18 cellular contexts compared by ENCODE assay signal in genomic region chr13:80753951-80754350, GRCh38.
DNase-seq lines count a peak whose midpoint lies in the region; ATAC-seq and TF ChIP-seq lines count a peak whose summit lies in the region.
"Had no signal": no experiment of that assay in that cellular context is flagged by ENCODE, and none has a peak within 500 bp of the region (broad histone marks: within the 10 kb centered on the region; RNA-seq: fewer than 3 reads in every experiment).

No MANE protein-coding gene starts in this region.

- intact Hi-C loops in head of caudate nucleus (cut with DNase I): no loop called here

- no peak overlapping the region for H3K27ac ChIP-seq in SJCRH30
- no peak overlapping the region for H3K27ac ChIP-seq in neural progenitor cell

- H3K9ac ChIP-seq in neural progenitor cell: no peak overlapping the region

- H3K27ac Mint-ChIP-seq in neural progenitor cell: peak overlapping the region; percentile 13
- H3K27ac Mint-ChIP-seq in activated T-helper 17 cell treated with anti-CD3 and anti-CD28 coated beads, Interleukin-2, amount 50 U/mL, for 72 hours: no peak overlapping the region
- H3K27ac Mint-ChIP-seq: CD4-positive, CD25-positive, alpha-beta regulatory T cell had no signal

- TF ChIP-seq CTCF in neural progenitor cell (IDR thresholded peaks at IDR 0.05): no peak

- no peak overlapping the region for H3K4me3 ChIP-seq in SJCRH30
- H3K4me3 ChIP-seq in neural progenitor cell: no peak overlapping the region
- H3K4me3 ChIP-seq: HAP-1 had no signal

- no peaks in the 10 kb centered on the region for H3K79me2 ChIP-seq in neural progenitor cell (ENCODE audit: low read depth)

- H3K4me1 ChIP-seq in SJCRH30 (peaks cover 8% of the 10 kb centered on the region; the same call in 1 of the 2 replicates), neural progenitor cell (peaks cover 11% of the 10 kb centered on the region)
- H3K4me1 ChIP-seq: HAP-1 had no signal

- no peaks in the 10 kb centered on the region for H3F3A ChIP-seq in neural progenitor cell (ENCODE audit: low read depth)

- no peaks in the 10 kb centered on the region for H4K20me1 ChIP-seq in neural progenitor cell (ENCODE audit: low read depth)

- H3K9me3 ChIP-seq in SJCRH30 (replicated peaks) (no peaks in the 10 kb centered on the region; the same call in 1 of the 2 replicates), neural progenitor cell (ENCODE audit: low read depth) (no peaks in the 10 kb centered on the region)
- H3K9me3 ChIP-seq: HAP-1 had no signal

- H3K4me2 ChIP-seq in neural progenitor cell: no peak overlapping the region

- H3K9me3 Mint-ChIP-seq in neural progenitor cell: peaks cover 20% of the 10 kb centered on the region
- H3K9me3 Mint-ChIP-seq in activated T-helper 17 cell treated with anti-CD3 and anti-CD28 coated beads, Interleukin-2, amount 50 U/mL, for 72 hours: peaks cover 16% of the 10 kb centered on the region

- peak; percentile 47 for DNase-seq in HCEC 1CT
- peak; percentile 12 to 48 for DNase-seq in SJCRH30
- DNase-seq in inferior parietal cortex (ENCODE audit: extremely low spot score): peak; percentile 21
- DNase-seq in neural progenitor cell (ENCODE audit: low spot score): no peak
- no peak for DNase-seq in NCI-H146 treated with DMSO at 0.1 percent for 48 hours (lab: John Stamatoyannopoulos, UW; ENCODE audit: unreplicated experiment)
- DNase-seq in head of caudate nucleus: no peak
- DNase-seq: ACHN; AML-193; CD4-positive, CD25-positive, alpha-beta regulatory T cell; KG1; NCI-H1048; NCI-H1436 treated with DMSO at 0.1 percent for 48 hours; NCI-H226; RPMI8226; SIG-M5 had no signal

- ATAC-seq in activated T-helper 17 cell treated with anti-CD3 and anti-CD28 coated beads, Interleukin-2, amount 50 U/mL, for 72 hours (replicated peaks): no peak
- no peak for ATAC-seq in HG03159 (IDR thresholded peaks at IDR 0.05; ENCODE audit: unreplicated experiment)

- no peaks in the 10 kb centered on the region for H3K27me3 Mint-ChIP-seq in neural progenitor cell (ENCODE audit: insufficient read depth, low read depth)
- no peaks in the 10 kb centered on the region for H3K27me3 Mint-ChIP-seq in activated T-helper 17 cell treated with anti-CD3 and anti-CD28 coated beads, Interleukin-2, amount 50 U/mL, for 72 hours
- H3K27me3 Mint-ChIP-seq: CD4-positive, CD25-positive, alpha-beta regulatory T cell had no signal

- H3K27me3 ChIP-seq in SJCRH30 (no peaks in the 10 kb centered on the region), neural progenitor cell (no peaks in the 10 kb centered on the region)

- peaks cover 45% of the 10 kb centered on the region for H3K4me1 Mint-ChIP-seq in neural progenitor cell
- H3K4me1 Mint-ChIP-seq in activated T-helper 17 cell treated with anti-CD3 and anti-CD28 coated beads, Interleukin-2, amount 50 U/mL, for 72 hours: no peaks in the 10 kb centered on the region
- H3K4me1 Mint-ChIP-seq: CD4-positive, CD25-positive, alpha-beta regulatory T cell had no signal

- H3K36me3 Mint-ChIP-seq in neural progenitor cell: peaks cover 23% of the 10 kb centered on the region
- H3K36me3 Mint-ChIP-seq in activated T-helper 17 cell treated with anti-CD3 and anti-CD28 coated beads, Interleukin-2, amount 50 U/mL, for 72 hours (ENCODE audit: low read depth): no peaks in the 10 kb centered on the region
- H3K36me3 Mint-ChIP-seq: CD4-positive, CD25-positive, alpha-beta regulatory T cell had no signal

- no peak overlapping the region for H2AFZ ChIP-seq in neural progenitor cell (replicated peaks)

- H3K36me3 ChIP-seq in SJCRH30 (no peaks in the 10 kb centered on the region), neural progenitor cell (no peaks in the 10 kb centered on the region)
- H3K36me3 ChIP-seq: HAP-1 had no signal

- no peak overlapping the region for H3K4me3 Mint-ChIP-seq in neural progenitor cell
- H3K4me3 Mint-ChIP-seq in activated T-helper 17 cell treated with anti-CD3 and anti-CD28 coated beads, Interleukin-2, amount 50 U/mL, for 72 hours: no peak overlapping the region
- H3K4me3 Mint-ChIP-seq: CD4-positive, CD25-positive, alpha-beta regulatory T cell had no signal

Comparison
In these comparisons a context has a peak if more than half of its experiments do, and no peak if none do; other contexts are left out.
1. DNase-seq: peak in HCEC 1CT (single experiment), SJCRH30 (2 of 2) and inferior parietal cortex (single experiment); none in neural progenitor cell (single experiment), NCI-H146 treated with DMSO at 0.1 percent for 48 hours (single experiment) and head of caudate nucleus (0 of 42).